Comparison of ENCODE assay signal across 1 cellular context in the genomic region with DNA sequence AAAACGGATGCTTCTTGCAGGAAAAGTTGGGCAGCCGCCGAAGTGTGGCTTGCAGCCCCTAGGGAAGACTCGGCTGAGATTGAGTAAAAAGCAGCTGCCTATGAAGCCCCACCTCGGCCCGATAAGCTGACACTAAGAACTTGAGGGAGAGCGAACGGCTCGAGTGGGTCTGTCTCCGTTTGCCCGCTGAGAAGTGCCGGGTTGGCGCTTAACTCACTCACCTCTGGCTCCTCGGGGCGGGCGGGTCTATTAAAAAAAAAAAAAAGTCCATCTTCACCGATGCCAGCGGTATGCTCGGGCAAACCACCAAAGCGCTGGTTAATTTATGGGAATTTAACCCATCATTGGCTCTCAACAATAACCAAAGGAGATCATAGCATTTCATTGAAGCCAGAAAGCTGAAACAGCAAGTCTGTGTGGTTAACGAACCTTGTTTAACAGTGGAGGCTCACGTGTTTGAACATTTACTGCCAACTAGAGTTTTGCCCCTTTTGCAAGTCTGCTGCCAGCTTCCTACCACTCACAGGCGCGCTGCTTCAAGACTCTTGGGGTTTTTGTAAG.
TF ChIP-seq lines count a peak whose summit lies in the region.

No MANE protein-coding gene starts in this region.

TF ChIP-seq in SK-N-SH treated with all-trans-retinoic acid at 6 μM for 48 hours, 23 proteins besides CTCF, POLR2A, EP300 and RAD21 (continued from another document):
- TF ChIP-seq TSHZ2 (CRISPR knock-in tag; IDR thresholded peaks at IDR 0.05) = no peak
- no peak for TF ChIP-seq BACH2 (CRISPR knock-in tag; IDR thresholded peaks at IDR 0.05; ENCODE audit: borderline replicate concordance)
- no peak for TF ChIP-seq RARB (CRISPR knock-in tag; IDR thresholded peaks at IDR 0.05)
